ENCODE assay signal across 1 cellular context in the genomic region with DNA sequence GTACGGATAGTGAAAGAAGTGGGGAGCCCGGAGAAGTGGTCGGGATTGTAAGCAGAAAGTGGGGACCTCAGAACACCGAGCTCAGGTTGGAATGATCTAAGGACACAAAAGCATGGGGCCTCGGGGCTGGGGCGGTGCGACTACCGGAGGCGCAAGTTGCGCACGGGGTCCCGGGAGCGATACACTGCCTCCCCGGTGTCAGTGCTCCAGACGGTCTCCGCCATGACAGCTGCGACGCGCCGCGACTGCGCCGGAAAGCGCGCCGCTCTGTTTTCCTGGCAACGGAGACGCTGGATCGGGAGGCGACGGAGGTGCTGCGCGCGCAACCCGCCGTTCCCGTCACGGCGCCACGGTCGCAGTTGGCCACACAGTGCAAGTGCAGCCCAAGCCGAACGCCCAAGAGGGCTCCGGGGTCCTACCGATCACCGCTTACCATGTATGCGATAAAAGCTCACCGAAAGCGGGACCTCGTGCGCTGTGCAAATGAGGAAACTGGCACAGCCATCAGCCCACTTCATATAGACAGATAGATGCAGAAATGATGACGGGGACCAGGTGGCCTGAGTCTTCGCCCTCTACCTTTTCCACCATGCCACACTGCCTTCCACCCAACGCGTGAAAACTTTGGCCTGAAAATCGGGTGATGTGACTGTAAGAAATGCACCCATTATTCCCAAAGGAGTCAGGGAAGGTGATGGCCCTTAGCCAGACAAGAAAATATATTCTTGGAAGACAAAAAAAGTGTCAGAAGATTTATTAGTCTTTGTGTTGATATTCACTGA.
TF ChIP-seq lines count a peak whose summit lies in the region.

Gene MKS1, minus strand, starts transcription at position 249 of the 782 bp plus-strand sequence. Its CDS starts 25 bp downstream, at position 224.

TF ChIP-seq in HepG2, 621 proteins besides CTCF, POLR2A, EP300 and RAD21 (continued from another document and continues in another):
- peak; percentile 73; the same call in 1 of the 2 replicates for TF ChIP-seq THAP7 (CRISPR knock-in tag; IDR thresholded peaks at IDR 0.05)
- TF ChIP-seq ZNF160 (CRISPR knock-in tag; IDR thresholded peaks at IDR 0.05), result no peak; the same call in 1 of the 2 replicates
- no peak for TF ChIP-seq TRIM24 (CRISPR knock-in tag; IDR thresholded peaks at IDR 0.05)
- TF ChIP-seq TMF1 (CRISPR knock-in tag; IDR thresholded peaks at IDR 0.05; ENCODE audit: low read depth), result peak; percentile 56; the same call in 1 of the 2 replicates
- peak; percentile 98 for TF ChIP-seq YY1 (IDR thresholded peaks at IDR 0.05; ENCODE audit: insufficient read depth, insufficient replicate concordance, low read depth, low read length)
- TF ChIP-seq, protein P1, sequence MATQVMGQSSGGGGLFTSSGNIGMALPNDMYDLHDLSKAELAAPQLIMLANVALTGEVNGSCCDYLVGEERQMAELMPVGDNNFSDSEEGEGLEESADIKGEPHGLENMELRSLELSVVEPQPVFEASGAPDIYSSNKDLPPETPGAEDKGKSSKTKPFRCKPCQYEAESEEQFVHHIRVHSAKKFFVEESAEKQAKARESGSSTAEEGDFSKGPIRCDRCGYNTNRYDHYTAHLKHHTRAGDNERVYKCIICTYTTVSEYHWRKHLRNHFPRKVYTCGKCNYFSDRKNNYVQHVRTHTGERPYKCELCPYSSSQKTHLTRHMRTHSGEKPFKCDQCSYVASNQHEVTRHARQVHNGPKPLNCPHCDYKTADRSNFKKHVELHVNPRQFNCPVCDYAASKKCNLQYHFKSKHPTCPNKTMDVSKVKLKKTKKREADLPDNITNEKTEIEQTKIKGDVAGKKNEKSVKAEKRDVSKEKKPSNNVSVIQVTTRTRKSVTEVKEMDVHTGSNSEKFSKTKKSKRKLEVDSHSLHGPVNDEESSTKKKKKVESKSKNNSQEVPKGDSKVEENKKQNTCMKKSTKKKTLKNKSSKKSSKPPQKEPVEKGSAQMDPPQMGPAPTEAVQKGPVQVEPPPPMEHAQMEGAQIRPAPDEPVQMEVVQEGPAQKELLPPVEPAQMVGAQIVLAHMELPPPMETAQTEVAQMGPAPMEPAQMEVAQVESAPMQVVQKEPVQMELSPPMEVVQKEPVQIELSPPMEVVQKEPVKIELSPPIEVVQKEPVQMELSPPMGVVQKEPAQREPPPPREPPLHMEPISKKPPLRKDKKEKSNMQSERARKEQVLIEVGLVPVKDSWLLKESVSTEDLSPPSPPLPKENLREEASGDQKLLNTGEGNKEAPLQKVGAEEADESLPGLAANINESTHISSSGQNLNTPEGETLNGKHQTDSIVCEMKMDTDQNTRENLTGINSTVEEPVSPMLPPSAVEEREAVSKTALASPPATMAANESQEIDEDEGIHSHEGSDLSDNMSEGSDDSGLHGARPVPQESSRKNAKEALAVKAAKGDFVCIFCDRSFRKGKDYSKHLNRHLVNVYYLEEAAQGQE (IDR thresholded peaks at IDR 0.05; ENCODE audit: borderline replicate concordance in 1 of 2, low read depth in 1 of 2, low read length in 2 of 2), result peak in 1 of 2 experiments; percentile 77; a peak in 1 of 4 replicates
- no peak for TF ChIP-seq SP4 (CRISPR knock-in tag; IDR thresholded peaks at IDR 0.05)
- no peak for TF ChIP-seq KDM1A (CRISPR knock-in tag; IDR thresholded peaks at IDR 0.05)
- TF ChIP-seq, protein P2, sequence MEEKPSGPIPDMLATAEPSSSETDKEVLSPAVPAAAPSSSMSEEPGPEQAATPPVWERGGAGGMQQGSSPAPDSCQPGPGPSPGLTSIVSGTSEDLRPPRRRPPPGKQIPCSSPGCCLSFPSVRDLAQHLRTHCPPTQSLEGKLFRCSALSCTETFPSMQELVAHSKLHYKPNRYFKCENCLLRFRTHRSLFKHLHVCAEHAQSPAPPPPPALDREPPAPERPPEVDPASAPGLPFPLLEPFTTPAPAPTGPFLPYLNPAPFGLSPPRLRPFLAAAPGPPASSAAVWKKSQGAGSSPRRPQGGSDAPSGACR (CRISPR knock-in tag; IDR thresholded peaks at IDR 0.05), result no peak
- TF ChIP-seq KAT2B (IDR thresholded peaks at IDR 0.05; ENCODE audit: borderline replicate concordance, low read depth, low read length), result no peak
- TF ChIP-seq LCORL (IDR thresholded peaks at IDR 0.05), result no peak
- peak; percentile 59; the same call in 1 of the 2 replicates for TF ChIP-seq LCORL (CRISPR knock-in tag; IDR thresholded peaks at IDR 0.05)
- peak; percentile 63; the same call in 1 of the 2 replicates for TF ChIP-seq GTF3A (CRISPR knock-in tag; conservative IDR thresholded peaks at IDR 0.05)
- no peak for TF ChIP-seq FLYWCH1 (CRISPR knock-in tag; IDR thresholded peaks at IDR 0.05)
- TF ChIP-seq ZNF251 (CRISPR knock-in tag; IDR thresholded peaks at IDR 0.05), result no peak
- TF ChIP-seq HNF4G (IDR thresholded peaks at IDR 0.05; ENCODE audit: borderline replicate concordance, low read depth, low read length), result no peak
- peak; percentile 39 for TF ChIP-seq HNF4G (CRISPR knock-in tag; IDR thresholded peaks at IDR 0.05; ENCODE audit: borderline replicate concordance, low read depth)
- no peak for TF ChIP-seq CCAR2 (optimal IDR thresholded peaks at IDR 0.05; ENCODE audit: low read depth, low read length)
- TF ChIP-seq ZNF75D (CRISPR knock-in tag; IDR thresholded peaks at IDR 0.05; ENCODE audit: borderline replicate concordance), result no peak
- no peak for TF ChIP-seq ZFYVE20 (CRISPR knock-in tag; IDR thresholded peaks at IDR 0.05; ENCODE audit: borderline replicate concordance, low read depth)
- 0 out of 2 replicates have a peak, but pooled peaks have one; percentile 82 for TF ChIP-seq ZXDC (CRISPR knock-in tag; IDR thresholded peaks at IDR 0.05)
- peak; percentile 89 for TF ChIP-seq ZMYM3 (CRISPR knock-in tag; IDR thresholded peaks at IDR 0.05)
- TF ChIP-seq SKI (IDR thresholded peaks at IDR 0.05; ENCODE audit: partially characterized antibody), result peak; percentile 50
- TF ChIP-seq NR2F6 (IDR thresholded peaks at IDR 0.05), result no peak
- peak; percentile 36; the same call in 1 of the 2 replicates for TF ChIP-seq NR2F6 (CRISPR knock-in tag; IDR thresholded peaks at IDR 0.05)
- peak; percentile 25; the same call in 1 of the 2 replicates for TF ChIP-seq KLF15 (CRISPR knock-in tag; IDR thresholded peaks at IDR 0.05; ENCODE audit: borderline replicate concordance)
- no peak for TF ChIP-seq ZNF296 (CRISPR knock-in tag; conservative IDR thresholded peaks at IDR 0.05)
- peak; percentile 87; the same call in 1 of the 2 replicates for TF ChIP-seq ZBTB42 (CRISPR knock-in tag; IDR thresholded peaks at IDR 0.05)
- TF ChIP-seq MAFF (IDR thresholded peaks at IDR 0.05; ENCODE audit: low read depth, low read length), result no peak
- TF ChIP-seq ZNF777 (CRISPR knock-in tag; IDR thresholded peaks at IDR 0.05), result peak; percentile 67; the same call in 1 of the 2 replicates
- TF ChIP-seq BRF2 (CRISPR knock-in tag; IDR thresholded peaks at IDR 0.05), result peak; percentile 94
- no peak for TF ChIP-seq NFRKB (IDR thresholded peaks at IDR 0.05)
- peak; percentile 64 for TF ChIP-seq TEAD3 (CRISPR knock-in tag; optimal IDR thresholded peaks at IDR 0.05; ENCODE audit: borderline replicate concordance)
- TF ChIP-seq, protein P3, sequence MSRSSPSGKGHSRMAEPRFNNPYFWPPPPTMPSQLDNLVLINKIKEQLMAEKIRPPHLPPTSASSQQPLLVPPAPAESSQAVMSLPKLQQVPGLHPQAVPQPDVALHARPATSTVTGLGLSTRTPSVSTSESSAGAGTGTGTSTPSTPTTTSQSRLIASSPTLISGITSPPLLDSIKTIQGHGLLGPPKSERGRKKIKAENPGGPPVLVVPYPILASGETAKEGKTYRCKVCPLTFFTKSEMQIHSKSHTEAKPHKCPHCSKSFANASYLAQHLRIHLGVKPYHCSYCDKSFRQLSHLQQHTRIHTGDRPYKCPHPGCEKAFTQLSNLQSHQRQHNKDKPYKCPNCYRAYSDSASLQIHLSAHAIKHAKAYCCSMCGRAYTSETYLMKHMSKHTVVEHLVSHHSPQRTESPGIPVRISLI (CRISPR knock-in tag; IDR thresholded peaks at IDR 0.05; ENCODE audit: borderline replicate concordance), result peak; percentile 38; the same call in 1 of the 2 replicates
- TF ChIP-seq ARID5B (CRISPR knock-in tag; IDR thresholded peaks at IDR 0.05), result peak; percentile 64
- TF ChIP-seq, protein P4, sequence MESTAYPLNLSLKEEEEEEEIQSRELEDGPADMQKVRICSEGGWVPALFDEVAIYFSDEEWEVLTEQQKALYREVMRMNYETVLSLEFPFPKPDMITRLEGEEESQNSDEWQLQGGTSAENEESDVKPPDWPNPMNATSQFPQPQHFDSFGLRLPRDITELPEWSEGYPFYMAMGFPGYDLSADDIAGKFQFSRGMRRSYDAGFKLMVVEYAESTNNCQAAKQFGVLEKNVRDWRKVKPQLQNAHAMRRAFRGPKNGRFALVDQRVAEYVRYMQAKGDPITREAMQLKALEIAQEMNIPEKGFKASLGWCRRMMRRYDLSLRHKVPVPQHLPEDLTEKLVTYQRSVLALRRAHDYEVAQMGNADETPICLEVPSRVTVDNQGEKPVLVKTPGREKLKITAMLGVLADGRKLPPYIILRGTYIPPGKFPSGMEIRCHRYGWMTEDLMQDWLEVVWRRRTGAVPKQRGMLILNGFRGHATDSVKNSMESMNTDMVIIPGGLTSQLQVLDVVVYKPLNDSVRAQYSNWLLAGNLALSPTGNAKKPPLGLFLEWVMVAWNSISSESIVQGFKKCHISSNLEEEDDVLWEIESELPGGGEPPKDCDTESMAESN (CRISPR knock-in tag; conservative IDR thresholded peaks at IDR 0.05), result peak; percentile 89; the same call in 1 of the 2 replicates
- peak; percentile 92 for TF ChIP-seq ZFP90 (CRISPR knock-in tag; IDR thresholded peaks at IDR 0.05; ENCODE audit: borderline replicate concordance)
- TF ChIP-seq GLI4 (CRISPR knock-in tag; IDR thresholded peaks at IDR 0.05; ENCODE audit: borderline replicate concordance), result 0 out of 2 replicates have a peak, but pooled peaks have one; percentile 83
- TF ChIP-seq TFE3 (CRISPR knock-in tag; IDR thresholded peaks at IDR 0.05), result peak; percentile 68; the same call in 1 of the 2 replicates
- no peak; the same call in 1 of the 2 replicates for TF ChIP-seq SNAPC2 (CRISPR knock-in tag; IDR thresholded peaks at IDR 0.05)
